8 cellular contexts compared by ENCODE assay signal in the genomic region with DNA sequence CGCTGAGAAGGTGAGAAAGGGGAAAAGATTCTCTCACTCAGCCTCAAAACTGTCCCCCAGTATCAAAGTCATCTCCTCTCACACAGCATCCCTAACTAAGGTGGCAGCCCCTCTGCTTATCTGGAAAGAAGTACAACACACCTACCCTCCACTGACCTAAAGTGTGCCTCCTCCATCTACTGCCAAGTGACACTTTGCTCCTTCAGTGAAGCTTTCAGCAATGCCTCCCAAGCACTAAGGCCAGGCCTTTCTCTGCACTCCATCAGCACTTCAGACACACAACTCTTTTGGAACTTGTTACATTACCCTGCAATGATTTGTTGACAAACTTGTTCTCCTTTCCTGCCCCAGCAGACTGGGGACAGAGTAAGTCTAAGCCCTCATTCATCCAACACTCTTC. TPM values are rescaled to one million over a fixed set of nuclear protein-coding genes. Genes with fewer than 3 reads are reported as not detected.
A peak's percentile ranks its signal among the peaks of the same experiment; 100 is the strongest.
DNase-seq lines count a peak whose midpoint lies in the region; ATAC-seq lines count a peak whose summit lies in the region.

No MANE protein-coding gene starts in this region.

- DNase-seq in activated T-cell treated with anti-CD3 and anti-CD28 coated beads, Interleukin-2, amount 50 U/mL, for 4 hours, result no peak
- no peak for DNase-seq in activated T-cell treated with anti-CD3 and anti-CD28 coated beads, Interleukin-2, amount 50 U/mL, for 1 hour
- DNase-seq in activated CD8-positive, alpha-beta T cell treated with anti-CD3 and anti-CD28 coated beads, Interleukin-2, amount 10 ng/mL, durations not matched to agents 7 days and 5 days, result no peak
- DNase-seq in immature natural killer cell (no peak), NCI-H2196 (lab: John Stamatoyannopoulos, UW; ENCODE audit: unreplicated experiment) (no peak)
- DNase-seq in stimulated activated naive B cell treated with anti-CD40 and anti-IgM and Interleukin-4, amounts not matched to agents 10 μg/mL and 1 μg/mL and 100 μg/mL, for 72 hours, result no peak
- no peak for DNase-seq in stimulated activated naive CD4-positive, alpha-beta T cell (lab: John Stamatoyannopoulos, UW)
- no peak for DNase-seq in stimulated activated CD4-positive, alpha-beta T cell treated with anti-CD3 and anti-CD28 coated beads, Interleukin-12 subunit alpha, Interleukin-12 subunit beta, amount 100 ng/mL, for 4 hours

- H3K36me3 Mint-ChIP-seq in activated T-cell treated with anti-CD3 and anti-CD28 coated beads, Interleukin-2, amount 50 U/mL, for 4 hours (ENCODE audit: insufficient read depth), result peaks cover 24% of the 10 kb centered on the region
- H3K36me3 Mint-ChIP-seq in activated CD8-positive, alpha-beta T cell treated with anti-CD3 and anti-CD28 coated beads, Interleukin-2, amount 10 ng/mL, durations not matched to agents 7 days and 5 days (ENCODE audit: low read depth), result peaks cover 37% of the 10 kb centered on the region
- H3K36me3 Mint-ChIP-seq in immature natural killer cell, result peaks cover 0 to 6% (median 0%) of the 10 kb centered on the region in 3 donors
- H3K36me3 Mint-ChIP-seq in stimulated activated naive B cell treated with anti-CD40 and anti-IgM and Interleukin-4, amounts not matched to agents 10 μg/mL and 1 μg/mL and 100 μg/mL, for 72 hours, result peaks cover 31 to 49% of the 10 kb centered on the region in 2 donors

- no peaks in the 10 kb centered on the region for H3K9me3 Mint-ChIP-seq in activated T-cell treated with anti-CD3 and anti-CD28 coated beads, Interleukin-2, amount 50 U/mL, for 4 hours
- H3K9me3 Mint-ChIP-seq in activated CD8-positive, alpha-beta T cell treated with anti-CD3 and anti-CD28 coated beads, Interleukin-2, amount 10 ng/mL, durations not matched to agents 7 days and 5 days (ENCODE audit: insufficient read depth), result no peaks in the 10 kb centered on the region
- H3K9me3 Mint-ChIP-seq in immature natural killer cell, result no peaks in the 10 kb centered on the region
- no peaks in the 10 kb centered on the region for H3K9me3 Mint-ChIP-seq in stimulated activated naive B cell treated with anti-CD40 and anti-IgM and Interleukin-4, amounts not matched to agents 10 μg/mL and 1 μg/mL and 100 μg/mL, for 72 hours

- H3K27ac Mint-ChIP-seq in activated CD8-positive, alpha-beta T cell treated with anti-CD3 and anti-CD28 coated beads, Interleukin-2, amount 10 ng/mL, durations not matched to agents 7 days and 5 days, result peak overlapping the region; percentile 98
- peak overlapping the region; percentile 42 to 99 (median 90) for H3K27ac Mint-ChIP-seq in immature natural killer cell
- peak overlapping the region; percentile 99 for H3K27ac Mint-ChIP-seq in stimulated activated naive B cell treated with anti-CD40 and anti-IgM and Interleukin-4, amounts not matched to agents 10 μg/mL and 1 μg/mL and 100 μg/mL, for 72 hours

- peak overlapping the region; percentile 96 for H3K4me3 Mint-ChIP-seq in activated T-cell treated with anti-CD3 and anti-CD28 coated beads, Interleukin-2, amount 50 U/mL, for 4 hours
- peak overlapping the region; percentile 84 for H3K4me3 Mint-ChIP-seq in activated CD8-positive, alpha-beta T cell treated with anti-CD3 and anti-CD28 coated beads, Interleukin-2, amount 10 ng/mL, durations not matched to agents 7 days and 5 days
- H3K4me3 Mint-ChIP-seq in immature natural killer cell, result peak overlapping the region; percentile 1 to 100 (median 97)
- peak overlapping the region; percentile 96 to 99 for H3K4me3 Mint-ChIP-seq in stimulated activated naive B cell treated with anti-CD40 and anti-IgM and Interleukin-4, amounts not matched to agents 10 μg/mL and 1 μg/mL and 100 μg/mL, for 72 hours

- ATAC-seq in activated T-cell treated with anti-CD3 and anti-CD28 coated beads, Interleukin-2, amount 50 U/mL, for 4 hours, result no peak
- no peak for ATAC-seq in activated CD8-positive, alpha-beta T cell treated with anti-CD3 and anti-CD28 coated beads, Interleukin-2, amount 10 ng/mL, durations not matched to agents 7 days and 5 days
- ATAC-seq in stimulated activated naive B cell treated with anti-CD40 and anti-IgM and Interleukin-4, amounts not matched to agents 10 μg/mL and 1 μg/mL and 100 μg/mL, for 72 hours (replicated peaks), result no peak

- no peaks in the 10 kb centered on the region for H3K27me3 Mint-ChIP-seq in activated T-cell treated with anti-CD3 and anti-CD28 coated beads, Interleukin-2, amount 50 U/mL, for 4 hours (ENCODE audit: low read depth)
- H3K27me3 Mint-ChIP-seq in activated CD8-positive, alpha-beta T cell treated with anti-CD3 and anti-CD28 coated beads, Interleukin-2, amount 10 ng/mL, durations not matched to agents 7 days and 5 days (ENCODE audit: low read depth), result no peaks in the 10 kb centered on the region
- peaks cover 5 to 10% (median 10%) of the 10 kb centered on the region in 3 donors for H3K27me3 Mint-ChIP-seq in immature natural killer cell (ENCODE audit: low read depth in 3 of 3)
- H3K27me3 Mint-ChIP-seq in stimulated activated naive B cell treated with anti-CD40 and anti-IgM and Interleukin-4, amounts not matched to agents 10 μg/mL and 1 μg/mL and 100 μg/mL, for 72 hours, result no peaks in the 10 kb centered on the region

- CTCF ChIA-PET in activated CD8-positive, alpha-beta T cell treated with anti-CD3 and anti-CD28 coated beads, Interleukin-2, amount 10 ng/mL, durations not matched to agents 7 days and 5 days (lab: Charles Lee), result no interaction called here

- POLR2A ChIA-PET in activated CD8-positive, alpha-beta T cell treated with anti-CD3 and anti-CD28 coated beads, Interleukin-2, amount 10 ng/mL, durations not matched to agents 7 days and 5 days (lab: Charles Lee), result interaction anchor here (5.0 kb wide), 1 partner anchor 15 kb away, joined by 52 read pairs; the partner anchor contains the start of gene ZNF672

- H3K4me1 Mint-ChIP-seq in activated T-cell treated with anti-CD3 and anti-CD28 coated beads, Interleukin-2, amount 50 U/mL, for 4 hours (ENCODE audit: low read depth), result peaks cover 70% of the 10 kb centered on the region
- peaks cover 51% of the 10 kb centered on the region for H3K4me1 Mint-ChIP-seq in activated CD8-positive, alpha-beta T cell treated with anti-CD3 and anti-CD28 coated beads, Interleukin-2, amount 10 ng/mL, durations not matched to agents 7 days and 5 days (ENCODE audit: low read depth)
- peaks cover 65 to 83% of the 10 kb centered on the region in 2 donors for H3K4me1 Mint-ChIP-seq in immature natural killer cell
- peaks cover 50 to 79% of the 10 kb centered on the region in 2 donors for H3K4me1 Mint-ChIP-seq in stimulated activated naive B cell treated with anti-CD40 and anti-IgM and Interleukin-4, amounts not matched to agents 10 μg/mL and 1 μg/mL and 100 μg/mL, for 72 hours

RNA-seq across cellular contexts. Expression of gene SH3BP5L, which starts 1.4 kb away (rescaled TPM):
- 10 to 100 TPM; 14.9 to 16.4 (median 16.1) TPM for total RNA-seq in activated T-cell treated with anti-CD3 and anti-CD28 coated beads, Interleukin-2, amount 50 U/mL, for 4 hours
- total RNA-seq in activated CD8-positive, alpha-beta T cell treated with anti-CD3 and anti-CD28 coated beads, Interleukin-2, amount 10 ng/mL, durations not matched to agents 7 days and 5 days, result 10 to 100 TPM; 28.9 to 31.4 TPM
- 1 to 10 TPM in 2 of 3 donors, under 1 TPM in 1; 0.46 to 5.9 (median 3.2) TPM for polyA plus RNA-seq in immature natural killer cell

RNA-seq across cellular contexts. Expression of gene ZNF672, which starts 13.7 kb away (rescaled TPM):
- total RNA-seq in activated T-cell treated with anti-CD3 and anti-CD28 coated beads, Interleukin-2, amount 50 U/mL, for 4 hours, result 10 to 100 TPM; 35.9 to 38.3 (median 37.2) TPM
- total RNA-seq in activated CD8-positive, alpha-beta T cell treated with anti-CD3 and anti-CD28 coated beads, Interleukin-2, amount 10 ng/mL, durations not matched to agents 7 days and 5 days, result 10 to 100 TPM; 48.4 to 54.5 TPM
- polyA plus RNA-seq in immature natural killer cell, result 10 to 100 TPM; 17.1 to 36.9 (median 29.3) TPM

RNA-seq across cellular contexts. Expression of gene ZNF692, which starts 34.6 kb away (rescaled TPM):
- 10 to 100 TPM; 59.8 to 72.6 (median 70.1) TPM for total RNA-seq in activated T-cell treated with anti-CD3 and anti-CD28 coated beads, Interleukin-2, amount 50 U/mL, for 4 hours
- 10 to 100 TPM; 52.7 to 66.8 TPM for total RNA-seq in activated CD8-positive, alpha-beta T cell treated with anti-CD3 and anti-CD28 coated beads, Interleukin-2, amount 10 ng/mL, durations not matched to agents 7 days and 5 days
- 10 to 100 TPM in 1 of 3 donors, 1 to 10 TPM in 2; 5.5 to 11.0 (median 7.7) TPM for polyA plus RNA-seq in immature natural killer cell
